ENCODE assay signal across 18 cellular contexts in genomic region chr17:44831270-44831770, GRCh38. TPM values are rescaled to one million over a fixed set of nuclear protein-coding genes. Genes with fewer than 3 reads are reported as not detected.
A peak's percentile ranks its signal among the peaks of the same experiment; 100 is the strongest.
DNase-seq lines count a peak whose midpoint lies in the region; ATAC-seq and TF ChIP-seq lines count a peak whose summit lies in the region.
"Had no signal": no experiment of that assay in that cellular context is flagged by ENCODE, and none has a peak within 500 bp of the region (broad histone marks: within the 10 kb centered on the region; RNA-seq: fewer than 3 reads in every experiment).

No MANE protein-coding gene starts in this region.

- peak overlapping the region; percentile 45 for H3K9ac ChIP-seq in NT2/D1 (ENCODE audit: insufficient read length, low read depth)

- BruUV-seq in Calu3 (replicated peaks; lab: Mats Ljungman, UMichigan) = no TSS peak

- H3K9me3 Mint-ChIP-seq in Calu3 (ENCODE audit: low read depth, unreplicated experiment) (no peaks in the 10 kb centered on the region), nephron progenitor cell (peaks cover 5% of the 10 kb centered on the region)
- H3K9me3 Mint-ChIP-seq in activated T-cell treated with anti-CD3 and anti-CD28 coated beads, Interleukin-2, amount 50 U/mL, for 72 hours = no peaks in the 10 kb centered on the region

- H3K9me3 ChIP-seq in NT2/D1 (ENCODE audit: insufficient read depth, low read length) (no peaks in the 10 kb centered on the region), left ventricle myocardium inferior (replicated peaks) (no peaks in the 10 kb centered on the region)
- H3K9me3 ChIP-seq: breast epithelium had no signal

- ATAC-seq in HG03520 (IDR thresholded peaks at IDR 0.05; ENCODE audit: unreplicated experiment) = no peak
- no peak for ATAC-seq in activated T-cell treated with anti-CD3 and anti-CD28 coated beads, Interleukin-2, amount 50 U/mL, for 72 hours (replicated peaks in 1 of 2)

- H3K4me1 ChIP-seq in NT2/D1 (ENCODE audit: insufficient read depth, insufficient read length) (peaks cover 13% of the 10 kb centered on the region), left ventricle myocardium inferior (peaks cover 51% of the 10 kb centered on the region)

- H3K36me3 Mint-ChIP-seq in Calu3 (ENCODE audit: insufficient read depth, unreplicated experiment) (peaks cover 27% of the 10 kb centered on the region), nephron progenitor cell (ENCODE audit: low read depth) (no peaks in the 10 kb centered on the region)
- H3K36me3 Mint-ChIP-seq in activated T-cell treated with anti-CD3 and anti-CD28 coated beads, Interleukin-2, amount 50 U/mL, for 72 hours (ENCODE audit: insufficient read depth in 2 of 2) = peaks cover 0 to 2% of the 10 kb centered on the region in 2 donors

- CTCF ChIA-PET in Calu3 (lab: Charles Lee) = interaction anchor here (0.9 to 1.7 kb wide), 4 partner anchors 36 to 56 kb away, joined by 3 to 14 read pairs (median 7); no protein-coding TSS in a partner anchor

- no peaks in the 10 kb centered on the region for H3K27me3 ChIP-seq in NT2/D1 (ENCODE audit: insufficient read depth, insufficient read length)
- peaks cover 37% of the 10 kb centered on the region for H3K27me3 ChIP-seq in left ventricle myocardium inferior (ENCODE audit: low read depth)

- peak overlapping the region; percentile 99 for H3K4me3 Mint-ChIP-seq in Calu3 (ENCODE audit: low read depth, unreplicated experiment)
- peak overlapping the region; percentile 86 for H3K4me3 Mint-ChIP-seq in nephron progenitor cell
- no peak overlapping the region for H3K4me3 Mint-ChIP-seq in activated T-cell treated with anti-CD3 and anti-CD28 coated beads, Interleukin-2, amount 50 U/mL, for 72 hours

- intact Hi-C loops in Calu3 (cut with micrococcal nuclease; ENCODE audit: unreplicated experiment) (no loop called here), left ventricle myocardium inferior (cut with micrococcal nuclease) (no loop called here)

- no peak for DNase-seq in Calu3
- DNase-seq in NT2/D1 (ENCODE audit: low read depth, low spot score) = no peak
- no peak for DNase-seq in left ventricle myocardium inferior
- no peak for DNase-seq in nephron progenitor cell
- DNase-seq in KBM-7 = no peak
- no peak for DNase-seq in Ammon's horn (ENCODE audit: low spot score)
- DNase-seq in activated T-cell treated with anti-CD3 and anti-CD28 coated beads, Interleukin-2, amount 50 U/mL, for 72 hours = no peak
- DNase-seq: activated naive CD4-positive, alpha-beta T cell; NCI-H146; NCI-H446; occipital lobe; stimulated activated naive CD4-positive, alpha-beta T cell treated with Interleukin-2 at 50 U/mL for 16 hours had no signal

- H3K4me1 Mint-ChIP-seq in Calu3 (ENCODE audit: low read depth, unreplicated experiment) (peaks cover 13% of the 10 kb centered on the region), nephron progenitor cell (peaks cover 50% of the 10 kb centered on the region)
- peaks cover 11% of the 10 kb centered on the region for H3K4me1 Mint-ChIP-seq in activated T-cell treated with anti-CD3 and anti-CD28 coated beads, Interleukin-2, amount 50 U/mL, for 72 hours (ENCODE audit: low read depth)

- in situ Hi-C loops in KBM-7 (cut with MboI; ENCODE audit: low pct_unique_long_range_greater_than_20kb, low sequenced_read_pairs) = no loop called here

- H3K27me3 Mint-ChIP-seq in Calu3 (ENCODE audit: unreplicated experiment) (no peaks in the 10 kb centered on the region), nephron progenitor cell (ENCODE audit: low read depth, poor library complexity) (peaks cover 5% of the 10 kb centered on the region)
- peaks cover 47% of the 10 kb centered on the region for H3K27me3 Mint-ChIP-seq in activated T-cell treated with anti-CD3 and anti-CD28 coated beads, Interleukin-2, amount 50 U/mL, for 72 hours (ENCODE audit: low read depth)

- TF ChIP-seq CTCF in Calu3 (IDR thresholded peaks at IDR 0.05; ENCODE audit: unreplicated experiment) (no peak), left ventricle myocardium inferior (IDR thresholded peaks at IDR 0.05; ENCODE audit: borderline replicate concordance) (no peak), nephron progenitor cell (IDR thresholded peaks at IDR 0.05) (no peak)

- no peak overlapping the region for H3K4me3 ChIP-seq in NT2/D1 (ENCODE audit: insufficient read length, low read depth)
- H3K4me3 ChIP-seq in left ventricle myocardium inferior = peak overlapping the region; percentile 80

- H3K27ac ChIP-seq in left ventricle myocardium inferior (replicated peaks) = peak overlapping the region; percentile 94
- H3K27ac ChIP-seq: VCaP had no signal

- H3K27ac Mint-ChIP-seq in Calu3 (ENCODE audit: unreplicated experiment) (no peak overlapping the region), nephron progenitor cell (peak overlapping the region; percentile 72)
- no peak overlapping the region for H3K27ac Mint-ChIP-seq in activated T-cell treated with anti-CD3 and anti-CD28 coated beads, Interleukin-2, amount 50 U/mL, for 72 hours

- H3K36me3 ChIP-seq in NT2/D1 (ENCODE audit: insufficient read depth, insufficient read length, low read length) = no peaks in the 10 kb centered on the region
- H3K36me3 ChIP-seq in left ventricle myocardium inferior = no peaks in the 10 kb centered on the region
- H3K36me3 ChIP-seq: breast epithelium had no signal

RNA-seq across cellular contexts. Expression of gene GJC1, which starts 1.2 kb away (rescaled TPM):
- total RNA-seq in Calu3 (2022) (75.9 and 114 TPM in 2 replicates), left ventricle myocardium inferior (18.8 TPM)
- 1 to 10 TPM; 2.3 to 4.7 TPM for total RNA-seq in activated T-cell treated with anti-CD3 and anti-CD28 coated beads, Interleukin-2, amount 50 U/mL, for 72 hours

RNA-seq across cellular contexts. Expression of gene HIGD1B, which starts 16.4 kb away (rescaled TPM):
- total RNA-seq in Calu3 (2022) (not detected in 2 replicates), left ventricle myocardium inferior (18.3 TPM)
- not detected for total RNA-seq in activated T-cell treated with anti-CD3 and anti-CD28 coated beads, Interleukin-2, amount 50 U/mL, for 72 hours
- total RNA-seq: LHCN-M2, lung microvascular endothelial cell, smooth muscle cell had no signal

Comparison
In these comparisons a context has a peak if more than half of its experiments do, and no peak if none do; other contexts are left out.
1. H3K4me3 Mint-ChIP-seq: peak in Calu3 (single experiment) and nephron progenitor cell (single experiment); none in activated T-cell treated with anti-CD3 and anti-CD28 coated beads, Interleukin-2, amount 50 U/mL, for 72 hours (0 of 2).
2. RNA of gene HIGD1B, which starts 16.4 kb away (total RNA-seq): 18.3 TPM in left ventricle myocardium inferior (single experiment); not detected in Calu3 and not detected in activated T-cell treated with anti-CD3 and anti-CD28 coated beads, Interleukin-2, amount 50 U/mL, for 72 hours; every median in the first group is over 10 times any median in the second.